ENCODE assay signal across 20 cellular contexts in genomic region chr16:2480948-2481347, GRCh38. TPM values are rescaled to one million over a fixed set of nuclear protein-coding genes. Genes with fewer than 3 reads are reported as not detected.
"Had no signal": no experiment of that assay in that cellular context is flagged by ENCODE, and none has a peak within 500 bp of the region (broad histone marks: within the 10 kb centered on the region; RNA-seq: fewer than 3 reads in every experiment).

No MANE protein-coding gene starts in this region.

- H3K27me3 Mint-ChIP-seq: activated CD8-positive, alpha-beta memory T cell treated with anti-CD3 and anti-CD28 coated beads, Interleukin-2, amount 10 ng/mL, durations not matched to agents 7 days and 5 days; naive B cell; stimulated activated memory B cell treated with anti-CD40 and anti-IgM and Interleukin-4, amounts not matched to agents 10 μg/mL and 1 μg/mL and 100 μg/mL, for 72 hours had no signal

- H3K4me3 ChIP-seq: cardiac muscle cell, gastroesophageal sphincter, right atrium auricular region, SJSA1 had no signal

- H3K4me3 Mint-ChIP-seq: activated CD8-positive, alpha-beta memory T cell treated with anti-CD3 and anti-CD28 coated beads, Interleukin-2, amount 10 ng/mL, durations not matched to agents 7 days and 5 days; activated T-cell treated with anti-CD3 and anti-CD28 coated beads, Interleukin-2, amount 50 U/mL, for 4 hours; stimulated activated memory B cell treated with anti-CD40 and anti-IgM and Interleukin-4, amounts not matched to agents 10 μg/mL and 1 μg/mL and 100 μg/mL, for 72 hours; T-helper 2 cell treated with Interferon-gamma antibody and Interleukin-4, amounts not matched to agents 5 μg/mL and 100 μg/mL, for 36 hours had no signal

- H3K9me3 Mint-ChIP-seq: activated T-cell treated with anti-CD3 and anti-CD28 coated beads, Interleukin-2, amount 50 U/mL, for 4 hours; naive B cell; stimulated activated memory B cell treated with anti-CD40 and anti-IgM and Interleukin-4, amounts not matched to agents 10 μg/mL and 1 μg/mL and 100 μg/mL, for 72 hours; T-helper 2 cell treated with Interferon-gamma antibody and Interleukin-4, amounts not matched to agents 5 μg/mL and 100 μg/mL, for 36 hours had no signal

- H3K36me3 Mint-ChIP-seq: activated CD8-positive, alpha-beta memory T cell treated with anti-CD3 and anti-CD28 coated beads, Interleukin-2, amount 10 ng/mL, durations not matched to agents 7 days and 5 days; naive B cell; stimulated activated memory B cell treated with anti-CD40 and anti-IgM and Interleukin-4, amounts not matched to agents 10 μg/mL and 1 μg/mL and 100 μg/mL, for 72 hours had no signal

- ATAC-seq: activated CD8-positive, alpha-beta memory T cell treated with anti-CD3 and anti-CD28 coated beads, Interleukin-2, amount 10 ng/mL, durations not matched to agents 7 days and 5 days; activated T-cell treated with anti-CD3 and anti-CD28 coated beads, Interleukin-2, amount 50 U/mL, for 4 hours; gastroesophageal sphincter; stimulated activated memory B cell treated with anti-CD40 and anti-IgM and Interleukin-4, amounts not matched to agents 10 μg/mL and 1 μg/mL and 100 μg/mL, for 72 hours had no signal

- DNase-seq: activated CD4-positive, alpha-beta T cell treated with anti-CD3 and anti-CD28 coated beads, Interleukin-2, amount 50 U/mL, for 4 hours; activated CD8-positive, alpha-beta memory T cell treated with anti-CD3 and anti-CD28 coated beads, Interleukin-2, amount 10 ng/mL, durations not matched to agents 7 days and 5 days; activated gamma-delta T cell treated with Interleukin-2 at 50 U/mL for 16 hours; activated T-cell treated with anti-CD3 and anti-CD28 coated beads, Interleukin-2, amount 50 U/mL, for 4 hours; aorta; hypothalamus; mesendoderm; naive B cell; posterior cingulate gyrus; substantia nigra; SW 1271 had no signal

- H3K27ac Mint-ChIP-seq: activated CD8-positive, alpha-beta memory T cell treated with anti-CD3 and anti-CD28 coated beads, Interleukin-2, amount 10 ng/mL, durations not matched to agents 7 days and 5 days; naive B cell; stimulated activated memory B cell treated with anti-CD40 and anti-IgM and Interleukin-4, amounts not matched to agents 10 μg/mL and 1 μg/mL and 100 μg/mL, for 72 hours; T-helper 2 cell treated with Interferon-gamma antibody and Interleukin-4, amounts not matched to agents 5 μg/mL and 100 μg/mL, for 36 hours had no signal

- H3K27ac ChIP-seq: cardiac muscle cell, gastroesophageal sphincter, neutrophil, right atrium auricular region, SJSA1 had no signal

- H3K27me3 ChIP-seq: gastroesophageal sphincter, right atrium auricular region, SJSA1 had no signal

- H3K4me1 ChIP-seq: SJSA1 had no signal

- H3K9me3 ChIP-seq: gastroesophageal sphincter, neutrophil, right atrium auricular region, SJSA1 had no signal

- H3K36me3 ChIP-seq: cardiac muscle cell, neutrophil, right atrium auricular region, SJSA1 had no signal

- FAIRE-seq: endothelial cell of umbilical vein had no signal

RNA-seq across cellular contexts. Expression of gene NTN3, which starts 9.9 kb away (rescaled TPM):
- total RNA-seq: activated CD8-positive, alpha-beta memory T cell treated with anti-CD3 and anti-CD28 coated beads, Interleukin-2, amount 10 ng/mL, durations not matched to agents 7 days and 5 days; activated T-cell treated with anti-CD3 and anti-CD28 coated beads, Interleukin-2, amount 50 U/mL, for 4 hours; gastroesophageal sphincter; ureter had no signal
- polyA plus RNA-seq: aorta, endothelial cell of umbilical vein had no signal
